24 cellular contexts compared by ENCODE assay signal in genomic region chr11:1371377-1371776, GRCh38. TPM values are rescaled to one million over a fixed set of nuclear protein-coding genes. Genes with fewer than 3 reads are reported as not detected.
DNase-seq lines count a peak whose midpoint lies in the region; ATAC-seq and TF ChIP-seq lines count a peak whose summit lies in the region.
"Had no signal": no experiment of that assay in that cellular context is flagged by ENCODE, and none has a peak within 500 bp of the region (broad histone marks: within the 10 kb centered on the region; RNA-seq: fewer than 3 reads in every experiment).

No MANE protein-coding gene starts in this region.

- H3K4me1 Mint-ChIP-seq in mesothelial cell of epicardium, result peaks cover 16% of the 10 kb centered on the region
- H3K4me1 Mint-ChIP-seq: B cell had no signal

- TF ChIP-seq RAD21 in SK-N-SH (IDR thresholded peaks at IDR 0.05; ENCODE audit: low read length), result no peak

- intact Hi-C loops in Right ventricle myocardium superior (cut with DNase I), result no loop called here
- intact Hi-C loops in left ventricle myocardium superior (cut with micrococcal nuclease), result no loop called here

- no peaks in the 10 kb centered on the region for H3K36me3 Mint-ChIP-seq in mesothelial cell of epicardium
- H3K36me3 Mint-ChIP-seq: CD8-positive, alpha-beta T cell had no signal

- peak; percentile 18 for DNase-seq in SK-N-SH
- peak; percentile 9 for DNase-seq in Right ventricle myocardium superior
- no peak for DNase-seq in left ventricle myocardium superior
- no peak for DNase-seq in mesothelial cell of epicardium (ENCODE audit: low spot score in 2 of 2, unreplicated experiment in 2 of 2)
- no peak for DNase-seq in SKM-1 treated with dmso at 0.1 percent for 144 hours (lab: John Stamatoyannopoulos, UW; ENCODE audit: unreplicated experiment)
- DNase-seq in DMS 273 treated with DMSO at 0.1 percent for 48 hours (lab: John Stamatoyannopoulos, UW), result no peak
- DNase-seq: AML-193; Caco-2; Calu3; CD4-positive, alpha-beta T cell; CD8-positive, alpha-beta T cell; DMS153; DMS53; DMS79; DND-41; EL; GDM1 had no signal

- no peak for TF ChIP-seq EP300 in SK-N-SH (IDR thresholded peaks at IDR 0.05; ENCODE audit: borderline replicate concordance in 1 of 2, low read depth in 1 of 2, low read length in 1 of 2)

- H3K4me3 Mint-ChIP-seq in mesothelial cell of epicardium, result no peak overlapping the region
- H3K4me3 Mint-ChIP-seq: B cell; CD4-positive, alpha-beta T cell; CD8-positive, alpha-beta T cell had no signal

- no peaks in the 10 kb centered on the region for H3K9me2 ChIP-seq in SK-N-SH

- no peak overlapping the region for H3K27ac ChIP-seq in SK-N-SH (ENCODE audit: low read depth in 2 of 2, low read length in 1 of 2)
- H3K27ac ChIP-seq: 22Rv1; A549; BLaER1 treated with 17β-estradiol and CSF1 and Interleukin-3, amounts not matched to agents 10 nM and 100 nM; C4-2B had no signal

- H3K79me2 ChIP-seq in SK-N-SH (ENCODE audit: insufficient read depth), result no peaks in the 10 kb centered on the region

- H3K27me3 Mint-ChIP-seq in mesothelial cell of epicardium (ENCODE audit: low read depth), result no peaks in the 10 kb centered on the region
- H3K27me3 Mint-ChIP-seq: B cell; CD4-positive, alpha-beta T cell had no signal

- CTCF ChIA-PET in SK-N-SH (lab: Yijun Ruan, JAX), result interaction anchor here (0.9 kb wide), 1 partner anchor 175 kb away, joined by 3 read pairs; no protein-coding TSS in a partner anchor

- no peaks in the 10 kb centered on the region for H3F3A ChIP-seq in SK-N-SH (replicated peaks; ENCODE audit: insufficient read depth)

- ATAC-seq in SK-N-SH treated with all-trans-retinoic acid at 6 μM for 48 hours (no peak), Right ventricle myocardium superior (ENCODE audit: poor library complexity) (no peak), left ventricle myocardium superior (no peak)
- ATAC-seq: A549; CD8-positive, alpha-beta T cell; GM12878 had no signal

- no peak for TF ChIP-seq CTCF in SK-N-SH (IDR thresholded peaks at IDR 0.05)
- no peak for TF ChIP-seq CTCF in mesothelial cell of epicardium (IDR thresholded peaks at IDR 0.05; ENCODE audit: unreplicated experiment)

- no peak overlapping the region for H3K4me3 ChIP-seq in SK-N-SH (ENCODE audit: low read depth in 2 of 2, low read length in 1 of 2)
- H3K4me3 ChIP-seq: A549; BLaER1 treated with 17β-estradiol and CSF1 and Interleukin-3, amounts not matched to agents 10 nM and 100 nM; GM12878 had no signal

- H3K4me2 ChIP-seq in SK-N-SH, result no peak overlapping the region
- H3K4me2 ChIP-seq: A549; BLaER1 treated with 17β-estradiol and CSF1 and Interleukin-3, amounts not matched to agents 10 nM and 100 nM had no signal

- H3K4me1 ChIP-seq in SK-N-SH (ENCODE audit: control insufficient read depth in 1 of 2, insufficient read depth in 2 of 2, low read depth in 1 of 2, low read length in 1 of 2), result no peaks in the 10 kb centered on the region
- H3K4me1 ChIP-seq: BLaER1 treated with 17β-estradiol and CSF1 and Interleukin-3, amounts not matched to agents 10 nM and 100 nM had no signal

- H3K9me3 ChIP-seq in SK-N-SH, result no peaks in the 10 kb centered on the region

- no peaks in the 10 kb centered on the region for H4K20me1 ChIP-seq in SK-N-SH (ENCODE audit: insufficient read depth)
- H4K20me1 ChIP-seq: BLaER1 treated with 17β-estradiol and CSF1 and Interleukin-3, amounts not matched to agents 10 nM and 100 nM had no signal

- POLR2A ChIA-PET in SK-N-SH (lab: Yijun Ruan, JAX), result no interaction called here

- H3K27ac Mint-ChIP-seq in mesothelial cell of epicardium, result peak overlapping the region; percentile 25
- H3K27ac Mint-ChIP-seq: B cell; CD4-positive, alpha-beta T cell; CD8-positive, alpha-beta T cell had no signal

- no peaks in the 10 kb centered on the region for H3K36me3 ChIP-seq in SK-N-SH (replicated peaks in 1 of 2; ENCODE audit: control insufficient read depth in 1 of 2, insufficient read depth in 2 of 2, low read length in 1 of 2)
- H3K36me3 ChIP-seq: BLaER1 treated with 17β-estradiol and CSF1 and Interleukin-3, amounts not matched to agents 10 nM and 100 nM had no signal

- H3K27me3 ChIP-seq in SK-N-SH (ENCODE audit: insufficient read depth), result no peaks in the 10 kb centered on the region
- H3K27me3 ChIP-seq: BLaER1 treated with 17β-estradiol and CSF1 and Interleukin-3, amounts not matched to agents 10 nM and 100 nM had no signal

- no peak overlapping the region for H2AFZ ChIP-seq in SK-N-SH (ENCODE audit: low read depth)

- no peak overlapping the region for H3K9ac ChIP-seq in SK-N-SH
- H3K9ac ChIP-seq: BLaER1 treated with 17β-estradiol and CSF1 and Interleukin-3, amounts not matched to agents 10 nM and 100 nM had no signal

- peaks cover 3% of the 10 kb centered on the region for H3K9me3 Mint-ChIP-seq in mesothelial cell of epicardium
- H3K9me3 Mint-ChIP-seq: CD4-positive, alpha-beta T cell had no signal

- 82% methylated on average over 11 of the region's 13 CpGs for WGBS in SK-N-SH (ENCODE audit: low lambda C conversion rate)

TF ChIP-seq in SK-N-SH, 30 proteins besides CTCF, POLR2A, EP300 and RAD21:
- TF ChIP-seq TCF12 (IDR thresholded peaks at IDR 0.05) (no peak), GABPA (IDR thresholded peaks at IDR 0.05; ENCODE audit: low read depth) (no peak), RCOR1 (IDR thresholded peaks at IDR 0.05; ENCODE audit: low read length) (no peak), YY1 (IDR thresholded peaks at IDR 0.05; ENCODE audit: low read depth) (no peak), REST (IDR thresholded peaks at IDR 0.05; ENCODE audit: low read depth, low read length) (no peak), TEAD4 (IDR thresholded peaks at IDR 0.05; ENCODE audit: borderline replicate concordance, insufficient read depth) (no peak), TAF1 (IDR thresholded peaks at IDR 0.05; ENCODE audit: borderline replicate concordance, low read depth, low read length) (no peak)

TF ChIP-seq in SK-N-SH treated with all-trans-retinoic acid at 6 μM for 48 hours, 23 proteins besides CTCF, POLR2A, EP300 and RAD21:
- TF ChIP-seq BACH2 (CRISPR knock-in tag; IDR thresholded peaks at IDR 0.05; ENCODE audit: borderline replicate concordance), result no peak
- TF ChIP-seq TSHZ2 (CRISPR knock-in tag; IDR thresholded peaks at IDR 0.05), result no peak
- no peak for TF ChIP-seq TOX (CRISPR knock-in tag; IDR thresholded peaks at IDR 0.05; ENCODE audit: borderline replicate concordance)
- no peak for TF ChIP-seq ARNTL (CRISPR knock-in tag; IDR thresholded peaks at IDR 0.05; ENCODE audit: borderline replicate concordance, low read depth)
- TF ChIP-seq SNAI2 (CRISPR knock-in tag; IDR thresholded peaks at IDR 0.05), result no peak
- TF ChIP-seq ZNF565 (CRISPR knock-in tag; conservative IDR thresholded peaks at IDR 0.05; ENCODE audit: low read depth), result no peak

RNA-seq across cellular contexts. Expression of gene BRSK2, which starts 18.4 kb away (rescaled TPM):
- 0.64 and 0.80 TPM in 2 replicates for polyA plus RNA-seq in SK-N-SH (2012; rRNA removed)
- polyA plus RNA-seq in SK-N-SH (2012; cell fraction: cytosol; rRNA removed), result 0.26 and 0.68 TPM in 2 replicates
- 1.1 and 3.0 TPM in 2 replicates for polyA plus RNA-seq in SK-N-SH (2012; cell fraction: nucleus; rRNA removed)
- total RNA-seq in Right ventricle myocardium superior (0.67 TPM), left ventricle myocardium superior (0.74 TPM), mesothelial cell of epicardium (4.6 to 6.8 TPM (median 4.9 TPM) in 3 replicates)
- polyA plus RNA-seq: GM12878 had no signal

Comparison
In these comparisons a context has a peak if more than half of its experiments do, and no peak if none do; other contexts are left out.
1. DNase-seq: peak in SK-N-SH (single experiment) and Right ventricle myocardium superior (single experiment); none in left ventricle myocardium superior (single experiment), mesothelial cell of epicardium (0 of 2), SKM-1 treated with dmso at 0.1 percent for 144 hours (single experiment) and DMS 273 treated with DMSO at 0.1 percent for 48 hours (single experiment).